ENCODE assay signal across 17 cellular contexts in genomic region chr10:133489816-133490588, GRCh38. TPM values are rescaled to one million over a fixed set of nuclear protein-coding genes. Genes with fewer than 3 reads are reported as not detected.
DNase-seq lines count a peak whose midpoint lies in the region; ATAC-seq, FAIRE-seq and TF ChIP-seq lines count a peak whose summit lies in the region.
"Had no signal": no experiment of that assay in that cellular context is flagged by ENCODE, and none has a peak within 500 bp of the region (broad histone marks: within the 10 kb centered on the region; RNA-seq: fewer than 3 reads in every experiment).

No MANE protein-coding gene starts in this region.

- 2% methylated on average over 2 of the region's 2 CpGs for WGBS in GM12878 (ENCODE audit: insufficient coverage, insufficient replicate concordance, low lambda C conversion rate, missing lambda C conversion rate)

- intact Hi-C loops in activated CD4-positive, alpha-beta memory T cell treated with anti-CD3 and anti-CD28 coated beads for 36 hours (cut with micrococcal nuclease) = loop anchor here (10.0 kb wide), 1 partner anchor 165 kb away; no protein-coding TSS in a partner anchor
- intact Hi-C loops in GM12878 (cut with micrococcal nuclease; ENCODE audit: unreplicated experiment) = no loop called here

- no TSS peak for BruUV-seq in GM12878 (replicated peaks; lab: Mats Ljungman, UMichigan)

- no peaks in the 10 kb centered on the region for H3K36me3 ChIP-seq in GM12878 (ENCODE audit: control insufficient read depth in 2 of 2, insufficient read depth in 2 of 2, low read length in 1 of 2)

- H2AFZ ChIP-seq in GM12878 (ENCODE audit: control insufficient read depth, low read depth, low read length) = peak overlapping the region; percentile 47; the same call in 1 of the 2 replicates

- no peak for TF ChIP-seq EP300 in GM12878 (IDR thresholded peaks at IDR 0.05; ENCODE audit: borderline replicate concordance in 1 of 2, control insufficient read depth in 1 of 2, low read depth in 2 of 2, low read length in 2 of 2)

- RAD21 ChIA-PET in GM12878 (lab: Charles Lee; ENCODE audit: unreplicated experiment) = interaction anchor here (1.3 kb wide), 1 partner anchor 161 kb away, joined by 5 read pairs; no protein-coding TSS in a partner anchor

- H3K79me2 ChIP-seq in GM12878 (ENCODE audit: control insufficient read depth, insufficient read depth, low read length) = no peaks in the 10 kb centered on the region

- ATAC-seq in GM21381 (IDR thresholded peaks at IDR 0.05; ENCODE audit: unreplicated experiment) = peak; percentile 53
- ATAC-seq in HG03196 (IDR thresholded peaks at IDR 0.05; ENCODE audit: unreplicated experiment) = peak; percentile 60
- peak; percentile 59 for ATAC-seq in GM12878
- ATAC-seq in GM19467 (IDR thresholded peaks at IDR 0.05; ENCODE audit: unreplicated experiment) = no peak
- ATAC-seq: A549; effector memory CD8-positive, alpha-beta T cell; gastroesophageal sphincter had no signal

- in situ Hi-C loops in GM12878 (cut with MboI) = no loop called here

- peaks cover 13% of the 10 kb centered on the region for H3K36me3 Mint-ChIP-seq in activated CD4-positive, alpha-beta memory T cell treated with anti-CD3 and anti-CD28 coated beads for 36 hours
- H3K36me3 Mint-ChIP-seq in activated CD4-positive, alpha-beta memory T cell treated with anti-CD3 and anti-CD28 coated beads, Interleukin-2, amount 10 ng/mL, durations not matched to agents 7 days and 5 days (ENCODE audit: low read depth) = peaks cover 22% of the 10 kb centered on the region

- peaks cover 32% of the 10 kb centered on the region for H3K9me3 Mint-ChIP-seq in activated CD4-positive, alpha-beta memory T cell treated with anti-CD3 and anti-CD28 coated beads for 36 hours
- H3K9me3 Mint-ChIP-seq in activated CD4-positive, alpha-beta memory T cell treated with anti-CD3 and anti-CD28 coated beads, Interleukin-2, amount 10 ng/mL, durations not matched to agents 7 days and 5 days = peaks cover 29% of the 10 kb centered on the region

- no peaks in the 10 kb centered on the region for H4K20me1 ChIP-seq in GM12878 (ENCODE audit: control insufficient read depth, insufficient read depth)

- no peak overlapping the region for H3K4me3 ChIP-seq in GM12878
- H3K4me3 ChIP-seq: A549, gastroesophageal sphincter had no signal

- peaks cover 14% of the 10 kb centered on the region for H3K4me1 ChIP-seq in GM12878 (ENCODE audit: control insufficient read depth, insufficient read depth, low read length)
- H3K4me1 ChIP-seq: A549, gastroesophageal sphincter had no signal

- peak overlapping the region; percentile 68 for H3K4me2 ChIP-seq in GM12878 (ENCODE audit: control insufficient read depth, insufficient read depth)
- H3K4me2 ChIP-seq: A549 had no signal

- peaks cover 30% of the 10 kb centered on the region for H3K9me3 ChIP-seq in GM12878 (replicated peaks; ENCODE audit: control insufficient read depth, insufficient read depth, low read length)

- H3K9ac ChIP-seq in GM12878 (ENCODE audit: control insufficient read depth, insufficient read depth, low read length) = no peak overlapping the region; the same call in 1 of the 2 replicates

- FAIRE-seq in GM12878 (lab: Jason Lieb, UNC) = no peak
- FAIRE-seq: A549 had no signal

- peak; percentile 29 for DNase-seq in activated CD4-positive, alpha-beta memory T cell treated with anti-CD3 and anti-CD28 coated beads for 36 hours
- no peak for DNase-seq in activated CD4-positive, alpha-beta memory T cell treated with anti-CD3 and anti-CD28 coated beads, Interleukin-2, amount 10 ng/mL, durations not matched to agents 7 days and 5 days
- DNase-seq in GM12878 (ENCODE audit: low read depth, low spot score) = peak; percentile 75
- DNase-seq in AG08395 (ENCODE audit: low spot score) = no peak
- no peak for DNase-seq in effector CD8-positive, alpha-beta T cell (lab: John Stamatoyannopoulos, UW)
- DNase-seq: activated T-cell treated with anti-CD3 and anti-CD28 coated beads, Interleukin-2, amount 50 U/mL, for 1 hour; effector memory CD8-positive, alpha-beta T cell; HFFc6; midbrain; NK-92 treated with Interleukin-12 subunit alpha and Interleukin-12 subunit beta, amount 100 ng/mL, for 24 hours; trophoblast cell had no signal

- CTCF ChIA-PET in activated CD4-positive, alpha-beta memory T cell treated with anti-CD3 and anti-CD28 coated beads for 36 hours (lab: Charles Lee) = interaction anchor here (1.1 to 1.7 kb wide), 4 partner anchors 30 to 161 kb away, joined by 3 to 7 read pairs (median 3); no protein-coding TSS in a partner anchor
- CTCF ChIA-PET in activated CD4-positive, alpha-beta memory T cell treated with anti-CD3 and anti-CD28 coated beads, Interleukin-2, amount 10 ng/mL, durations not matched to agents 7 days and 5 days (lab: Charles Lee) = interaction anchor here (3.2 kb wide), 1 partner anchor 51 kb away, joined by 18 read pairs; no protein-coding TSS in a partner anchor
- CTCF ChIA-PET in GM12878 (lab: Yijun Ruan, JAX) = interaction anchor here (1.2 to 2.4 kb wide), 3 partner anchors 8 to 52 kb away, joined by 3 to 7 read pairs (median 5); no protein-coding TSS in a partner anchor

- H3K27ac ChIP-seq in GM12878 (ENCODE audit: control insufficient read depth, insufficient read depth) = peak overlapping the region; percentile 69
- H3K27ac ChIP-seq: A549, gastroesophageal sphincter had no signal

- no peak for TF ChIP-seq POLR2A in GM12878 (IDR thresholded peaks at IDR 0.05; ENCODE audit: low read depth, low read length)

- TF ChIP-seq CTCF in GM12878 (IDR thresholded peaks at IDR 0.05 in 2 of 3, conservative IDR thresholded peaks at IDR 0.05 in 1 of 3; ENCODE audit: control insufficient read depth in 2 of 3, extremely low read depth in 1 of 3, insufficient read depth in 1 of 3, low read depth in 3 of 3, low read length in 3 of 3) = no peak

- H3K4me1 Mint-ChIP-seq in activated CD4-positive, alpha-beta memory T cell treated with anti-CD3 and anti-CD28 coated beads for 36 hours (ENCODE audit: low read depth) = peaks cover 7% of the 10 kb centered on the region
- peaks cover 4% of the 10 kb centered on the region for H3K4me1 Mint-ChIP-seq in activated CD4-positive, alpha-beta memory T cell treated with anti-CD3 and anti-CD28 coated beads, Interleukin-2, amount 10 ng/mL, durations not matched to agents 7 days and 5 days

- SMC1A ChIA-PET in GM12878 (lab: Charles Lee; ENCODE audit: uncharacterized antibody, unreplicated experiment) = interaction anchor here (1.1 kb wide), 1 partner anchor 160 kb away, joined by 3 read pairs; no protein-coding TSS in a partner anchor

- H3K27ac Mint-ChIP-seq in activated CD4-positive, alpha-beta memory T cell treated with anti-CD3 and anti-CD28 coated beads for 36 hours = no peak overlapping the region
- no peak overlapping the region for H3K27ac Mint-ChIP-seq in activated CD4-positive, alpha-beta memory T cell treated with anti-CD3 and anti-CD28 coated beads, Interleukin-2, amount 10 ng/mL, durations not matched to agents 7 days and 5 days
- H3K27ac Mint-ChIP-seq: effector memory CD8-positive, alpha-beta T cell; HFFc6 had no signal

- H3K4me3 Mint-ChIP-seq in activated CD4-positive, alpha-beta memory T cell treated with anti-CD3 and anti-CD28 coated beads for 36 hours = no peak overlapping the region
- H3K4me3 Mint-ChIP-seq in activated CD4-positive, alpha-beta memory T cell treated with anti-CD3 and anti-CD28 coated beads, Interleukin-2, amount 10 ng/mL, durations not matched to agents 7 days and 5 days = no peak overlapping the region
- H3K4me3 Mint-ChIP-seq: effector memory CD8-positive, alpha-beta T cell; HFFc6 had no signal

- H3K27me3 Mint-ChIP-seq in activated CD4-positive, alpha-beta memory T cell treated with anti-CD3 and anti-CD28 coated beads for 36 hours = no peaks in the 10 kb centered on the region
- peaks cover 19% of the 10 kb centered on the region for H3K27me3 Mint-ChIP-seq in activated CD4-positive, alpha-beta memory T cell treated with anti-CD3 and anti-CD28 coated beads, Interleukin-2, amount 10 ng/mL, durations not matched to agents 7 days and 5 days
- H3K27me3 Mint-ChIP-seq: effector memory CD8-positive, alpha-beta T cell had no signal

- TF ChIP-seq RAD21 in GM12878 (IDR thresholded peaks at IDR 0.05; ENCODE audit: insufficient read depth, low read depth, low read length) = no peak

- POLR2A ChIA-PET in activated CD4-positive, alpha-beta memory T cell treated with anti-CD3 and anti-CD28 coated beads for 36 hours (lab: Charles Lee) = no interaction called here
- POLR2A ChIA-PET in activated CD4-positive, alpha-beta memory T cell treated with anti-CD3 and anti-CD28 coated beads, Interleukin-2, amount 10 ng/mL, durations not matched to agents 7 days and 5 days (lab: Charles Lee) = no interaction called here
- POLR2A ChIA-PET in GM12878 (lab: Charles Lee) = no interaction called here

- no peaks in the 10 kb centered on the region for H3K27me3 ChIP-seq in GM12878 (replicated peaks in 1 of 2; ENCODE audit: control insufficient read depth in 2 of 2, insufficient read depth in 2 of 2, low read length in 1 of 2)
- H3K27me3 ChIP-seq: gastroesophageal sphincter had no signal

RNA-seq across cellular contexts. Expression of gene SCART1, which starts 36.3 kb away (rescaled TPM):
- 1 to 10 TPM; 5.4 to 6.2 TPM for total RNA-seq in activated CD4-positive, alpha-beta memory T cell treated with anti-CD3 and anti-CD28 coated beads for 36 hours
- total RNA-seq in activated CD4-positive, alpha-beta memory T cell treated with anti-CD3 and anti-CD28 coated beads, Interleukin-2, amount 10 ng/mL, durations not matched to agents 7 days and 5 days = 10 to 100 TPM; 15.3 to 15.4 TPM
- 27.4 and 36.2 TPM in 2 replicates for total RNA-seq in GM12878 (2013; cell fraction: nucleolus; rRNA removed)
- total RNA-seq in GM12878 (2014; rRNA removed) (0.60 and 0.62 TPM in 2 replicates), GM12878 (2014; rRNA removed; fragmentation: Illumina TruSeq; extraction: Trizol) (0.37 and 0.54 TPM in 2 replicates), GM12878 (2021) (1.2 TPM in 2 replicates)
- polyA plus RNA-seq in GM12878 (2011; ENCODE audit: low read depth) = 0.24 TPM
- polyA plus RNA-seq in GM12878 (2011; rRNA removed) (22.0 and 23.1 TPM in 2 replicates), GM12878 (2014; fragmentation: Illumina TruSeq; extraction: Trizol) (0.32 and 0.72 TPM in 2 replicates), GM12878 (2014; fragmentation: Nextera tagmentation; extraction: Ambion mirVana) (under 1 TPM; 0.05 to 0.09 TPM), GM12878 (2014; rRNA removed) (1.2 and 1.5 TPM in 2 replicates), GM12878 (2016; fragmentation: Nextera tagmentation; extraction: Ambion mirVana) (under 1 TPM; 0.11 to 0.31 TPM)
- polyA plus RNA-seq in GM12878 (2011; cell fraction: cytosol; rRNA removed) = 15.1 and 20.2 TPM in 2 replicates
- 292 and 335 TPM in 2 replicates for polyA plus RNA-seq in GM12878 (2011; cell fraction: nucleus; rRNA removed)
- polyA plus RNA-seq in GM12878 (2012) = 1.3 TPM in 2 replicates
- polyA minus RNA-seq in GM12878 (2011; rRNA and poly(A)+ RNA removed) = 13.9 and 20.8 TPM in 2 replicates
- polyA minus RNA-seq in GM12878 (2011; cell fraction: cytosol; rRNA and poly(A)+ RNA removed) = 2.9 and 7.2 TPM in 2 replicates
- polyA minus RNA-seq in GM12878 (2011; cell fraction: nucleus; rRNA and poly(A)+ RNA removed) = 44.2 and 54.8 TPM in 2 replicates

RNA-seq across cellular contexts. Expression of gene CYP2E1, which starts 37.2 kb away (rescaled TPM):
- total RNA-seq in activated CD4-positive, alpha-beta memory T cell treated with anti-CD3 and anti-CD28 coated beads for 36 hours = under 1 TPM; 0.46 to 0.86 TPM
- total RNA-seq in activated CD4-positive, alpha-beta memory T cell treated with anti-CD3 and anti-CD28 coated beads, Interleukin-2, amount 10 ng/mL, durations not matched to agents 7 days and 5 days = under 1 TPM; 0.43 to 0.76 TPM
- total RNA-seq in GM12878 (2013; cell fraction: nucleolus; rRNA removed) = 2.5 and 2.6 TPM in 2 replicates
- 0.17 TPM in 1 of 2 replicates, not detected in the other for total RNA-seq in GM12878 (2014; rRNA removed)
- not detected in 2 replicates for total RNA-seq in GM12878 (2014; rRNA removed; fragmentation: Illumina TruSeq; extraction: Trizol)
- 0.96 and 1.9 TPM in 2 replicates for total RNA-seq in GM12878 (2021)
- polyA plus RNA-seq in GM12878 (2011; ENCODE audit: low read depth) = not detected
- polyA plus RNA-seq in GM12878 (2011; rRNA removed) = 0.48 and 0.82 TPM in 2 replicates
- 0.45 and 0.60 TPM in 2 replicates for polyA plus RNA-seq in GM12878 (2011; cell fraction: cytosol; rRNA removed)
- polyA plus RNA-seq in GM12878 (2011; cell fraction: nucleus; rRNA removed) = 4.6 and 4.7 TPM in 2 replicates
- 0.16 and 0.18 TPM in 2 replicates for polyA plus RNA-seq in GM12878 (2012)
- 0.10 and 0.92 TPM in 2 replicates for polyA plus RNA-seq in GM12878 (2014; fragmentation: Illumina TruSeq; extraction: Trizol)
- under 1 TPM; 0.09 to 0.31 TPM for polyA plus RNA-seq in GM12878 (2014; fragmentation: Nextera tagmentation; extraction: Ambion mirVana)
- 0.28 TPM in 1 of 2 replicates, not detected in the other for polyA plus RNA-seq in GM12878 (2014; rRNA removed)
- not detected for polyA plus RNA-seq in GM12878 (2016; fragmentation: Nextera tagmentation; extraction: Ambion mirVana)
- polyA minus RNA-seq in GM12878 (2011; rRNA and poly(A)+ RNA removed) = 0.41 TPM in 1 of 2 replicates, not detected in the other
- not detected in 2 replicates for polyA minus RNA-seq in GM12878 (2011; cell fraction: cytosol; rRNA and poly(A)+ RNA removed)
- 0.97 and 1.1 TPM in 2 replicates for polyA minus RNA-seq in GM12878 (2011; cell fraction: nucleus; rRNA and poly(A)+ RNA removed)
- total RNA-seq: SK-MEL-5 had no signal

Comparison
In these comparisons a context has a peak if more than half of its experiments do, and no peak if none do; other contexts are left out.
1. DNase-seq: peak in activated CD4-positive, alpha-beta memory T cell treated with anti-CD3 and anti-CD28 coated beads for 36 hours (single experiment) and GM12878 (single experiment); none in activated CD4-positive, alpha-beta memory T cell treated with anti-CD3 and anti-CD28 coated beads, Interleukin-2, amount 10 ng/mL, durations not matched to agents 7 days and 5 days (single experiment), AG08395 (single experiment) and effector CD8-positive, alpha-beta T cell (single experiment).